Comparison of ENCODE assay signal across 14 cellular contexts in genomic region chr5:362978-363765, GRCh38.
"Had no signal": no experiment of that assay in that cellular context is flagged by ENCODE, and none has a peak within 500 bp of the region (broad histone marks: within the 10 kb centered on the region; RNA-seq: fewer than 3 reads in every experiment).

No MANE protein-coding gene starts in this region.

- H3K27ac Mint-ChIP-seq: memory B cell, neural progenitor cell had no signal

- H3K4me3 Mint-ChIP-seq: memory B cell, neural progenitor cell had no signal

- ATAC-seq: activated naive CD4-positive, alpha-beta T cell treated with anti-CD3 and anti-CD28 coated beads, Interleukin-2, amount 50 U/mL, for 72 hours; foreskin keratinocyte; right cardiac atrium; upper lobe of right lung had no signal

- H3K36me3 Mint-ChIP-seq: neural progenitor cell had no signal

- DNase-seq: activated CD4-positive, CD25-positive, alpha-beta regulatory T cell treated with anti-CD3 and anti-CD28 coated beads, Interleukin-2, amount 50 U/mL, for 72 hours; activated effector memory CD4-positive, alpha-beta T cell treated with Interleukin-2 at 50 U/mL for 16 hours; activated T-cell treated with anti-CD3 and anti-CD28 coated beads, Interleukin-2, amount 50 U/mL, for 1 hour; brain microvascular endothelial cell; cerebellar nuclear complex; foreskin keratinocyte; left ventricle myocardium inferior; right cardiac atrium; small intestine; T-helper 9 cell; upper lobe of right lung had no signal

- H3K9me3 Mint-ChIP-seq: neural progenitor cell had no signal

- H3K4me1 Mint-ChIP-seq: memory B cell, neural progenitor cell had no signal
